In genomic region chr2:108441712-108442111, GRCh38 we compare ENCODE assay signal across 20 cellular contexts.
"Had no signal": no experiment of that assay in that cellular context is flagged by ENCODE, and none has a peak within 500 bp of the region (broad histone marks: within the 10 kb centered on the region; RNA-seq: fewer than 3 reads in every experiment).

No MANE protein-coding gene starts in this region.

- H3K27ac ChIP-seq: foreskin keratinocyte, heart left ventricle, parathyroid adenoma, psoas muscle, stomach had no signal

- H3K27me3 ChIP-seq: foreskin keratinocyte, heart left ventricle, stomach had no signal

- H2AFZ ChIP-seq: parathyroid adenoma had no signal

- H3K9me3 ChIP-seq: heart left ventricle, psoas muscle, stomach had no signal

- H3K4me1 ChIP-seq: heart left ventricle, parathyroid adenoma, psoas muscle, stomach had no signal

- FAIRE-seq: endothelial cell of umbilical vein, urothelium cell line had no signal

- H3K9ac ChIP-seq: parathyroid adenoma had no signal

- ATAC-seq: effector memory CD8-positive, alpha-beta T cell; foreskin keratinocyte; heart left ventricle; psoas muscle; sciatic nerve had no signal

- H3K4me3 ChIP-seq: heart left ventricle, psoas muscle, stomach had no signal

- H3K79me2 ChIP-seq: parathyroid adenoma had no signal

- DNase-seq: effector memory CD8-positive, alpha-beta T cell; erythroblast; foreskin keratinocyte; heart left ventricle; hippocampal formation; kidney glomerular epithelial cell; mesendoderm; naive B cell; occipital lobe; psoas muscle; retina; stimulated activated CD4-positive, alpha-beta T cell treated with anti-CD3 and anti-CD28 coated beads, Interleukin-2, amount 100 ng/mL, for 24 hours; stimulated activated CD4-positive, alpha-beta T cell treated with anti-CD3 and anti-CD28 coated beads, Interleukin-4, amount 100 ng/mL, for 4 hours; stimulated activated naive CD4-positive, alpha-beta T cell; stomach; substantia nigra had no signal

- H3K36me3 ChIP-seq: heart left ventricle, stomach had no signal
